ENCODE assay signal across 14 cellular contexts in genomic region chr7:29588212-29588611, GRCh38. TPM values are rescaled to one million over a fixed set of nuclear protein-coding genes. Genes with fewer than 3 reads are reported as not detected.
"Had no signal": no experiment of that assay in that cellular context is flagged by ENCODE, and none has a peak within 500 bp of the region (broad histone marks: within the 10 kb centered on the region; RNA-seq: fewer than 3 reads in every experiment).

No MANE protein-coding gene starts in this region.

- H3K9me3 ChIP-seq: left lung had no signal

- H3K27ac Mint-ChIP-seq: activated B cell treated with CpG ODN at 0.5 μM for 24 hours; activated naive CD4-positive, alpha-beta T cell treated with anti-CD3 and anti-CD28 coated beads, Interleukin-2, amount 50 U/mL, for 24 hours; nephron progenitor cell had no signal

- ATAC-seq: stimulated activated naive CD8-positive, alpha-beta T cell treated with anti-CD3 and anti-CD28 coated beads, Interleukin-15, Interleukin-2, amounts not matched to agents 100 U/mL and 50 U/mL, for 24 hours had no signal

- H3K27me3 ChIP-seq: left lung had no signal

- H3K4me3 Mint-ChIP-seq: activated naive CD4-positive, alpha-beta T cell treated with anti-CD3 and anti-CD28 coated beads, Interleukin-2, amount 50 U/mL, for 24 hours; nephron progenitor cell had no signal

- DNase-seq: activated B cell treated with CpG ODN at 0.5 μM for 24 hours; activated T-cell treated with anti-CD3 and anti-CD28 coated beads, Interleukin-2, amount 50 U/mL, for 1 hour; amniotic stem cell; hippocampal formation; left lung; nephron progenitor cell; occipital lobe; stimulated activated CD4-positive, alpha-beta T cell treated with anti-CD3 and anti-CD28 coated beads, Interleukin-4, amount 100 ng/mL, for 4 hours; stimulated activated CD8-positive, alpha-beta memory T cell treated with anti-CD3 and anti-CD28 coated beads, Interleukin-4, amount 100 ng/mL, for 48 hours; stimulated activated naive CD8-positive, alpha-beta T cell treated with anti-CD3 and anti-CD28 coated beads, Interleukin-15, Interleukin-2, amounts not matched to agents 100 U/mL and 50 U/mL, for 24 hours; T-helper 2 cell; trophoblast cell had no signal

- H3K36me3 ChIP-seq: left lung had no signal

- H3K4me3 ChIP-seq: left lung, skin epidermis had no signal

- H3K4me1 ChIP-seq: left lung had no signal

- H3K36me3 Mint-ChIP-seq: activated naive CD4-positive, alpha-beta T cell treated with anti-CD3 and anti-CD28 coated beads, Interleukin-2, amount 50 U/mL, for 24 hours had no signal

- H3K27ac ChIP-seq: left lung, skin epidermis had no signal

- H3K27me3 Mint-ChIP-seq: activated B cell treated with CpG ODN at 0.5 μM for 24 hours had no signal

- H3K9me3 Mint-ChIP-seq: activated B cell treated with CpG ODN at 0.5 μM for 24 hours had no signal

- H3K4me1 Mint-ChIP-seq: nephron progenitor cell had no signal

RNA-seq across cellular contexts. Expression of gene PRR15, which starts 24.6 kb away (rescaled TPM):
- total RNA-seq: activated B cell treated with CpG ODN at 0.5 μM for 24 hours, occipital lobe had no signal
